ENCODE assay signal across 8 cellular contexts in genomic region chr4:99723555-99724450, GRCh38.
A peak's percentile ranks its signal among the peaks of the same experiment; 100 is the strongest.
DNase-seq lines count a peak whose midpoint lies in the region; ATAC-seq, FAIRE-seq and TF ChIP-seq lines count a peak whose summit lies in the region.

No MANE protein-coding gene starts in this region.

- no peaks in the 10 kb centered on the region for H3K9me3 ChIP-seq in upper lobe of left lung

- no peak for TF ChIP-seq EP300 in upper lobe of left lung (IDR thresholded peaks at IDR 0.05)

- no peak for TF ChIP-seq POLR2A in upper lobe of left lung (IDR thresholded peaks at IDR 0.05)

- H3K4me1 ChIP-seq in upper lobe of left lung: peaks cover 10 to 24% (median 18%) of the 10 kb centered on the region in 4 donors

- H3K36me3 ChIP-seq in bronchial epithelial cell (ENCODE audit: control insufficient read depth, insufficient read depth, low read length) (no peaks in the 10 kb centered on the region), upper lobe of left lung (no peaks in the 10 kb centered on the region)

- H3K27ac ChIP-seq in C4-2B: peak overlapping the region; percentile 51; the same call in 1 of the 2 replicates
- peak overlapping the region in 2 of 4 donors; percentile 31 to 63 for H3K27ac ChIP-seq in upper lobe of left lung

- FAIRE-seq in bronchial epithelial cell (lab: Jason Lieb, UNC): peak; percentile 60

- H3K4me3 ChIP-seq in LNCaP clone FGC (ENCODE audit: low read depth, low read length): no peak overlapping the region
- no peak overlapping the region for H3K4me3 ChIP-seq in bronchial epithelial cell (ENCODE audit: low read depth, low read length)
- H3K4me3 ChIP-seq in upper lobe of left lung: no peak overlapping the region

- ATAC-seq in left lobe of liver (peak; percentile 96), upper lobe of left lung (ENCODE audit: low FRiP score in 2 of 2) (peak; percentile 55 to 63), HG03571 (IDR thresholded peaks at IDR 0.05; ENCODE audit: unreplicated experiment) (no peak), GM19397 (IDR thresholded peaks at IDR 0.05; ENCODE audit: unreplicated experiment) (no peak)

- WGBS in upper lobe of left lung, 2 donors: 11 to 12% methylated on average over 4 of the region's 4 CpGs

- H3K27me3 ChIP-seq in bronchial epithelial cell (ENCODE audit: control insufficient read depth, insufficient read depth, low read length) (no peaks in the 10 kb centered on the region), upper lobe of left lung (no peaks in the 10 kb centered on the region)

- DNase-seq in LNCaP clone FGC (ENCODE audit: low read depth) (peak; percentile 48), bronchial epithelial cell (ENCODE audit: low read depth) (peak; percentile 97), left lobe of liver (ENCODE audit: low spot score) (peak; percentile 91), upper lobe of left lung (peak in 1 of 2 donors; percentile 75)
- no peak for DNase-seq in central memory CD4-positive, alpha-beta T cell

- TF ChIP-seq CTCF in C4-2B (conservative IDR thresholded peaks at IDR 0.05) (no peak), LNCaP clone FGC (IDR thresholded peaks at IDR 0.05; ENCODE audit: control insufficient read depth, extremely low read depth, insufficient read depth) (peak; percentile 33; the same call in 1 of the 2 replicates), bronchial epithelial cell (IDR thresholded peaks at IDR 0.05; ENCODE audit: insufficient read depth, low read length, severe bottlenecking) (no peak), upper lobe of left lung (IDR thresholded peaks at IDR 0.05) (no peak)

Comparison
In these comparisons a context has a peak if more than half of its experiments do, and no peak if none do; other contexts are left out.
1. ATAC-seq: peak in left lobe of liver (single experiment) and upper lobe of left lung (2 of 2); none in HG03571 (single experiment) and GM19397 (single experiment).